20 cellular contexts compared by ENCODE assay signal in genomic region chr20:43539975-43540672, GRCh38. TPM values are rescaled to one million over a fixed set of nuclear protein-coding genes. Genes with fewer than 3 reads are reported as not detected.
"Had no signal": no experiment of that assay in that cellular context is flagged by ENCODE, and none has a peak within 500 bp of the region (broad histone marks: within the 10 kb centered on the region; RNA-seq: fewer than 3 reads in every experiment).

No MANE protein-coding gene starts in this region.

- H3K27ac Mint-ChIP-seq: effector memory CD8-positive, alpha-beta T cell; progenitor cell of endocrine pancreas; stimulated activated memory B cell treated with anti-CD40 and anti-IgM and Interleukin-4, amounts not matched to agents 10 μg/mL and 1 μg/mL and 100 μg/mL, for 72 hours had no signal

- H3K4me1 ChIP-seq: parathyroid adenoma, right atrium auricular region, vagina had no signal

- H3K27me3 ChIP-seq: left lung, neutrophil, right atrium auricular region, spleen, transverse colon, vagina had no signal

- DNase-seq: cortex of kidney; effector memory CD8-positive, alpha-beta T cell; kidney; left lung; mesenchymal stem cell; midbrain; naive thymus-derived CD8-positive, alpha-beta T cell; spleen; stimulated activated CD4-positive, alpha-beta T cell treated with anti-CD3 and anti-CD28 coated beads, Interleukin-4, amount 100 ng/mL, for 4 hours; stimulated activated naive CD8-positive, alpha-beta T cell treated with anti-CD3 and anti-CD28 coated beads, Interleukin-15, Interleukin-2, amounts not matched to agents 100 U/mL and 50 U/mL, for 24 hours; transverse colon had no signal

- H3K4me3 ChIP-seq: left lung, right atrium auricular region, skin epidermis, spleen, transverse colon, vagina had no signal

- H3K27me3 Mint-ChIP-seq: effector memory CD8-positive, alpha-beta T cell; naive thymus-derived CD8-positive, alpha-beta T cell; progenitor cell of endocrine pancreas; stimulated activated memory B cell treated with anti-CD40 and anti-IgM and Interleukin-4, amounts not matched to agents 10 μg/mL and 1 μg/mL and 100 μg/mL, for 72 hours had no signal

- H3K9me3 ChIP-seq: left lung, neutrophil, right atrium auricular region, spleen, transverse colon, vagina had no signal

- ATAC-seq: effector memory CD8-positive, alpha-beta T cell; left lung; naive thymus-derived CD8-positive, alpha-beta T cell; stimulated activated memory B cell treated with anti-CD40 and anti-IgM and Interleukin-4, amounts not matched to agents 10 μg/mL and 1 μg/mL and 100 μg/mL, for 72 hours; stimulated activated naive CD8-positive, alpha-beta T cell treated with anti-CD3 and anti-CD28 coated beads, Interleukin-15, Interleukin-2, amounts not matched to agents 100 U/mL and 50 U/mL, for 24 hours had no signal

- H3K9me3 Mint-ChIP-seq: effector memory CD8-positive, alpha-beta T cell; naive thymus-derived CD8-positive, alpha-beta T cell; stimulated activated memory B cell treated with anti-CD40 and anti-IgM and Interleukin-4, amounts not matched to agents 10 μg/mL and 1 μg/mL and 100 μg/mL, for 72 hours had no signal

- H3K27ac ChIP-seq: left lung, neutrophil, parathyroid adenoma, right atrium auricular region, skin epidermis, spleen, transverse colon, vagina had no signal

- H3K4me3 Mint-ChIP-seq: effector memory CD8-positive, alpha-beta T cell; naive thymus-derived CD8-positive, alpha-beta T cell; stimulated activated memory B cell treated with anti-CD40 and anti-IgM and Interleukin-4, amounts not matched to agents 10 μg/mL and 1 μg/mL and 100 μg/mL, for 72 hours had no signal

- H3K4me1 Mint-ChIP-seq: naive thymus-derived CD8-positive, alpha-beta T cell; stimulated activated memory B cell treated with anti-CD40 and anti-IgM and Interleukin-4, amounts not matched to agents 10 μg/mL and 1 μg/mL and 100 μg/mL, for 72 hours had no signal

- H3K79me2 ChIP-seq: parathyroid adenoma had no signal

- H3K36me3 ChIP-seq: right atrium auricular region, transverse colon had no signal

- H2AFZ ChIP-seq: parathyroid adenoma had no signal

RNA-seq across cellular contexts. Expression of gene SGK2, which starts 18.7 kb away (rescaled TPM):
- total RNA-seq: glomerular endothelial cell, lung microvascular endothelial cell had no signal
- polyA plus RNA-seq: naive thymus-derived CD8-positive, alpha-beta T cell had no signal
